In genomic region chr5:1510151-1510561, GRCh38 we compare ENCODE assay signal across 14 cellular contexts. TPM values are rescaled to one million over a fixed set of nuclear protein-coding genes. Genes with fewer than 3 reads are reported as not detected.
A peak's percentile ranks its signal among the peaks of the same experiment; 100 is the strongest.
DNase-seq lines count a peak whose midpoint lies in the region; ATAC-seq and TF ChIP-seq lines count a peak whose summit lies in the region.
"Had no signal": no experiment of that assay in that cellular context is flagged by ENCODE, and none has a peak within 500 bp of the region (broad histone marks: within the 10 kb centered on the region; RNA-seq: fewer than 3 reads in every experiment).

No MANE protein-coding gene starts in this region.

- no peaks in the 10 kb centered on the region for H3K9me3 Mint-ChIP-seq in CD8-positive, alpha-beta memory T cell
- peaks cover 11% of the 10 kb centered on the region for H3K9me3 Mint-ChIP-seq in glutamatergic neuron (ENCODE audit: unreplicated experiment)
- H3K9me3 Mint-ChIP-seq: activated T-helper 2 cell treated with anti-CD3 and anti-CD28 coated beads, Interferon-gamma antibody, Interleukin-2, Interleukin-4, amounts not matched to agents 10 μg/mL and 5 μg/mL and 100 μg/mL, durations not matched to agents 14 hours and 24 hours and 36 hours had no signal

- no peak overlapping the region for H3K27ac ChIP-seq in CD8-positive, alpha-beta memory T cell (ENCODE audit: low read depth, low read length)
- H3K27ac ChIP-seq: BLaER1 treated with 17β-estradiol and CSF1 and Interleukin-3, amounts not matched to agents 10 nM and 100 nM; heart left ventricle had no signal

- peaks cover 56 to 85% (median 61%) of the 10 kb centered on the region in 3 donors for H3K4me1 Mint-ChIP-seq in CD8-positive, alpha-beta memory T cell
- peaks cover 34% of the 10 kb centered on the region for H3K4me1 Mint-ChIP-seq in glutamatergic neuron (ENCODE audit: low read depth, unreplicated experiment)

- no peak overlapping the region for H3K4me3 ChIP-seq in CD8-positive, alpha-beta memory T cell (ENCODE audit: low read length)
- H3K4me3 ChIP-seq in H7 (ENCODE audit: insufficient read depth, low read depth, low read length), result no peak overlapping the region
- no peak overlapping the region for H3K4me3 ChIP-seq in HAP-1
- H3K4me3 ChIP-seq: BLaER1 treated with 17β-estradiol and CSF1 and Interleukin-3, amounts not matched to agents 10 nM and 100 nM; heart left ventricle had no signal

- intact Hi-C loops in posterior cingulate gyrus (cut with DNase I), result no loop called here

- no peaks in the 10 kb centered on the region for H3K27me3 Mint-ChIP-seq in CD8-positive, alpha-beta memory T cell
- peaks cover 9% of the 10 kb centered on the region for H3K27me3 Mint-ChIP-seq in glutamatergic neuron (ENCODE audit: unreplicated experiment)
- H3K27me3 Mint-ChIP-seq: progenitor cell of endocrine pancreas had no signal

- H3K36me3 Mint-ChIP-seq in CD8-positive, alpha-beta memory T cell, result peaks cover 0 to 72% (median 10%) of the 10 kb centered on the region in 3 donors
- peaks cover 11% of the 10 kb centered on the region for H3K36me3 Mint-ChIP-seq in glutamatergic neuron (ENCODE audit: unreplicated experiment)

- H3K36me3 ChIP-seq in CD8-positive, alpha-beta memory T cell (ENCODE audit: insufficient read depth, low read length), result peaks cover 10% of the 10 kb centered on the region
- peaks cover 8% of the 10 kb centered on the region for H3K36me3 ChIP-seq in H7 (replicated peaks; ENCODE audit: control insufficient read depth, insufficient read depth, low read length)
- H3K36me3 ChIP-seq in HAP-1 (replicated peaks), result peaks cover 29% of the 10 kb centered on the region

- peak in 1 of 5 donors; percentile 38 for DNase-seq in CD8-positive, alpha-beta memory T cell
- DNase-seq in H7 (peak; percentile 60), glutamatergic neuron (peak; percentile 10), posterior cingulate gyrus (peak; percentile 16 to 93 (median 51)), NCI-H187 treated with DMSO at 0.1 percent for 48 hours (lab: John Stamatoyannopoulos, UW) (no peak), HAP-1 (ENCODE audit: low spot score in 2 of 2) (no peak)
- DNase-seq: activated CD4-positive, alpha-beta T cell treated with anti-CD3 and anti-CD28 coated beads, Interleukin-2, amount 50 U/mL, for 1 hour; dermis blood vessel endothelial cell; T1000 had no signal

- no peaks in the 10 kb centered on the region for H3K27me3 ChIP-seq in CD8-positive, alpha-beta memory T cell (ENCODE audit: insufficient read depth, low read length, poor library complexity, severe bottlenecking)
- no peaks in the 10 kb centered on the region for H3K27me3 ChIP-seq in H7 (ENCODE audit: control insufficient read depth, insufficient read depth, low read length)
- H3K27me3 ChIP-seq in HAP-1 (ENCODE audit: low read depth), result no peaks in the 10 kb centered on the region
- H3K27me3 ChIP-seq: BLaER1 treated with 17β-estradiol and CSF1 and Interleukin-3, amounts not matched to agents 10 nM and 100 nM; heart left ventricle had no signal

- H3K4me1 ChIP-seq in CD8-positive, alpha-beta memory T cell (ENCODE audit: insufficient read depth, low read length), result peaks cover 15% of the 10 kb centered on the region
- no peaks in the 10 kb centered on the region for H3K4me1 ChIP-seq in HAP-1

- H3K4me3 Mint-ChIP-seq in CD8-positive, alpha-beta memory T cell, result no peak overlapping the region
- H3K4me3 Mint-ChIP-seq in glutamatergic neuron (ENCODE audit: unreplicated experiment), result no peak overlapping the region

- TF ChIP-seq CTCF in glutamatergic neuron (IDR thresholded peaks at IDR 0.05; ENCODE audit: partially characterized antibody, unreplicated experiment), result no peak

- ATAC-seq in HG03175 (IDR thresholded peaks at IDR 0.05; ENCODE audit: unreplicated experiment), result no peak
- ATAC-seq: heart left ventricle had no signal

- H3K27ac Mint-ChIP-seq in CD8-positive, alpha-beta memory T cell, result peak overlapping the region in 5 of 8 donors; percentile 27 to 93 (median 71)
- H3K27ac Mint-ChIP-seq in glutamatergic neuron (ENCODE audit: unreplicated experiment), result no peak overlapping the region
- H3K27ac Mint-ChIP-seq: activated T-helper 2 cell treated with anti-CD3 and anti-CD28 coated beads, Interferon-gamma antibody, Interleukin-2, Interleukin-4, amounts not matched to agents 10 μg/mL and 5 μg/mL and 100 μg/mL, durations not matched to agents 14 hours and 24 hours and 36 hours; progenitor cell of endocrine pancreas had no signal

- POLR2A ChIA-PET in CD8-positive, alpha-beta memory T cell (lab: Charles Lee), result no interaction called here

- in situ Hi-C loops in HAP-1 (cut with MboI; ENCODE audit: low sequenced_read_pairs), result no loop called here

- CTCF ChIA-PET in CD8-positive, alpha-beta memory T cell (lab: Charles Lee), result no interaction called here

- H3K9me3 ChIP-seq in CD8-positive, alpha-beta memory T cell (ENCODE audit: low read length), result no peaks in the 10 kb centered on the region
- no peaks in the 10 kb centered on the region for H3K9me3 ChIP-seq in HAP-1
- H3K9me3 ChIP-seq: BLaER1 treated with 17β-estradiol and CSF1 and Interleukin-3, amounts not matched to agents 10 nM and 100 nM; heart left ventricle had no signal

RNA-seq across cellular contexts. Expression of gene LPCAT1, which starts 13.6 kb away (rescaled TPM):
- 100 to 1,000 TPM in 1 of 2 experiments, 10 to 100 TPM in 1; 92.5 to 101 TPM for total RNA-seq in CD8-positive, alpha-beta memory T cell
- 95.9 TPM for polyA plus RNA-seq in CD8-positive, alpha-beta memory T cell
- total RNA-seq in H7 (2014; rRNA removed; shearing (Covaris generic)), result 70.2 and 77.5 TPM in 2 replicates
- 113 TPM for total RNA-seq in glutamatergic neuron (ENCODE audit: unreplicated experiment)

Comparison
In these comparisons a context has a peak if more than half of its experiments do, and no peak if none do; other contexts are left out.
1. DNase-seq: peak in H7 (single experiment), glutamatergic neuron (single experiment) and posterior cingulate gyrus (10 of 10); none in NCI-H187 treated with DMSO at 0.1 percent for 48 hours (single experiment) and HAP-1 (0 of 2).